In the genomic region with DNA sequence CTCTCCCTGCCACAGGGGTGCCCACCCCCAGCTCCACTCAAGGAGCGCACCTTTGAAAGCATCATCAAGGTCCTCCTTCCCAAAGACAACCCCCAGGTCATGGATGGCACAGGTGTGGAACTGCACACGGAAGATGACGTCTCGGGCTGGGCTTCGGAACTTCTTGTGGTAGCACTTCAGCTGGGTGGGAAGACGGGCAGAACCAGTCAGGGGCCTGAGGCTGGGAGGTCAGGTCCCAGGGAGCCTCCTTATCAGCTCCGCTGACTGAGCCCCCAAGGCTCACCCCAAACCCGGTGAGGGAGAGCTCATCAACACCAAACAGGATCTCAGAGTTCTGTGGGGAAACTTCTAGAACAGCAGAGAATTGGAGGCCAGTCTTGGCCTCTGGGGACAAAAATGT, we compare ENCODE assay signal across 19 cellular contexts.
DNase-seq lines count a peak whose midpoint lies in the region; ATAC-seq and TF ChIP-seq lines count a peak whose summit lies in the region.
"Had no signal": no experiment of that assay in that cellular context is flagged by ENCODE, and none has a peak within 500 bp of the region (broad histone marks: within the 10 kb centered on the region; RNA-seq: fewer than 3 reads in every experiment).

No MANE protein-coding gene starts in this region.

- 88 to 94% (median 93%) methylated on average over 7 to 8 of the region's 8 CpGs for WGBS in spleen, 5 donors
- WGBS in thyroid gland, 2 donors = 95 to 99% methylated on average over 8 of the region's 8 CpGs

- no peaks in the 10 kb centered on the region for H3K27me3 ChIP-seq in left ventricle myocardium inferior (ENCODE audit: low read depth)
- H3K27me3 ChIP-seq in lower lobe of right lung (ENCODE audit: low read depth) = no peaks in the 10 kb centered on the region
- no peaks in the 10 kb centered on the region for H3K27me3 ChIP-seq in spleen (replicated peaks in 1 of 7)
- H3K27me3 ChIP-seq in thyroid gland = no peaks in the 10 kb centered on the region

- DNase-seq in left ventricle myocardium inferior (no peak), Right ventricle myocardium inferior (ENCODE audit: missing footprints) (no peak), lower lobe of right lung (no peak), spleen (peak; percentile 56), midbrain (lab: John Stamatoyannopoulos, UW) (no peak), thyroid gland (no peak)
- DNase-seq: Calu3, DMS79 treated with DMSO at 0.1 percent for 48 hours, GF-D8, NCI-H1105 treated with DMSO at 0.1 percent for 48 hours, NCI-H146, NCI-H1930, NCI-H2107, NCI-H524 treated with DMSO at 0.1 percent for 48 hours, NCI-H774 had no signal

- no peak for TF ChIP-seq CTCF in left ventricle myocardium inferior (IDR thresholded peaks at IDR 0.05; ENCODE audit: borderline replicate concordance)
- TF ChIP-seq CTCF in lower lobe of right lung (IDR thresholded peaks at IDR 0.05) = no peak
- TF ChIP-seq CTCF in spleen (IDR thresholded peaks at IDR 0.05 in 8 of 11, conservative IDR thresholded peaks at IDR 0.05 in 3 of 11) = peak in 1 of 11 experiments; percentile 14
- TF ChIP-seq CTCF in thyroid gland (IDR thresholded peaks at IDR 0.05) = no peak

- TF ChIP-seq POLR2A in spleen (IDR thresholded peaks at IDR 0.05) = no peak
- TF ChIP-seq POLR2A in thyroid gland (IDR thresholded peaks at IDR 0.05) = no peak

- H3K4me1 ChIP-seq in left ventricle myocardium inferior (peaks cover 75% of the 10 kb centered on the region), lower lobe of right lung (peaks cover 47% of the 10 kb centered on the region), spleen (peaks cover 3 to 56% (median 26%) of the 10 kb centered on the region in 6 donors), thyroid gland (peaks cover 9 to 36% of the 10 kb centered on the region in 2 donors)

- intact Hi-C loops in left ventricle myocardium inferior (cut with micrococcal nuclease) = loop anchor here (5.0 kb wide), 2 partner anchors 93 to 102 kb away; no protein-coding TSS in a partner anchor
- intact Hi-C loops in Right ventricle myocardium inferior (cut with DNase I) = loop anchor here (5.0 kb wide), 1 partner anchor 57 kb away; no protein-coding TSS in a partner anchor
- intact Hi-C loops in lower lobe of right lung (cut with DNase I) = no loop called here
- intact Hi-C loops in spleen (cut with DNase I; ENCODE audit: low total_unique reads) = loop anchor here (5.0 kb wide), 1 partner anchor 98 kb away; no protein-coding TSS in a partner anchor
- intact Hi-C loops in thyroid gland (cut with DNase I) = loop anchor here (5.0 kb wide), 2 partner anchors 93 to 102 kb away; no protein-coding TSS in a partner anchor

- peak overlapping the region; percentile 78 for H3K27ac ChIP-seq in left ventricle myocardium inferior (replicated peaks)
- peak overlapping the region; percentile 38 for H3K27ac ChIP-seq in lower lobe of right lung
- peak overlapping the region in 2 of 8 donors; percentile 10 to 50 for H3K27ac ChIP-seq in spleen
- peak overlapping the region in 1 of 3 donors; percentile 33 for H3K27ac ChIP-seq in thyroid gland
- H3K27ac ChIP-seq: 22Rv1 had no signal

- no peaks in the 10 kb centered on the region for H3K9me3 ChIP-seq in left ventricle myocardium inferior (replicated peaks)
- H3K9me3 ChIP-seq in lower lobe of right lung = no peaks in the 10 kb centered on the region
- no peaks in the 10 kb centered on the region for H3K9me3 ChIP-seq in spleen
- no peaks in the 10 kb centered on the region for H3K9me3 ChIP-seq in thyroid gland

- H3K4me3 ChIP-seq in left ventricle myocardium inferior = no peak overlapping the region
- no peak overlapping the region for H3K4me3 ChIP-seq in lower lobe of right lung
- H3K4me3 ChIP-seq in spleen = no peak overlapping the region
- H3K4me3 ChIP-seq in thyroid gland (replicated peaks in 1 of 3) = no peak overlapping the region
- H3K4me3 ChIP-seq: K562 had no signal

- peaks cover 98% of the 10 kb centered on the region for H3K36me3 ChIP-seq in left ventricle myocardium inferior
- H3K36me3 ChIP-seq in lower lobe of right lung = peaks cover 100% of the 10 kb centered on the region
- H3K36me3 ChIP-seq in spleen = peaks cover 0 to 98% (median 48%) of the 10 kb centered on the region in 6 donors
- H3K36me3 ChIP-seq in thyroid gland = peaks cover 60 to 70% of the 10 kb centered on the region in 2 donors

- ATAC-seq in Right ventricle myocardium inferior = no peak
- no peak for ATAC-seq in lower lobe of right lung
- no peak for ATAC-seq in GM18873 (IDR thresholded peaks at IDR 0.05; ENCODE audit: low FRiP score, unreplicated experiment)
- ATAC-seq: HCT116, K562 had no signal
